23 cellular contexts compared by ENCODE assay signal in the genomic region with DNA sequence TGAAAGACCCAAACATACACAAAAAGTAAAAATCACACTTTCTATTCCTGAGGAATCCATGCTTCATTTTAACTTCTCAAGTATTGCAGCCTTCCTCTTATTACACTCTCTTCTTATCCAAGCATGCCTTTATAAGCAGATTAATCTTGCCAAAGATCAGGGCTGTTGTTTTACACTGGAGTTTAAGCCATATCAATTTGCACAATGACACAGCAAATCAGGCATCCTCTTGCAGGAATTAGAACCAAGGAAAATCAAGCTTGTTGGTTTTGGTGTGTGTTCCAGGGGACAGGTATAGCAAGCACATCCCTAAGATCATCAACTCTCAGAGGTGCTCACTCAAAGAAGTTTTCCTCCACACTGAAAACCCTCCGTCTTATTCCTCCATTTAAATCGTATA.
DNase-seq lines count a peak whose midpoint lies in the region; ATAC-seq and TF ChIP-seq lines count a peak whose summit lies in the region.
"Had no signal": no experiment of that assay in that cellular context is flagged by ENCODE, and none has a peak within 500 bp of the region (broad histone marks: within the 10 kb centered on the region; RNA-seq: fewer than 3 reads in every experiment).

No MANE protein-coding gene starts in this region.

- intact Hi-C loops in thyroid gland (cut with DNase I) = no loop called here

- no peak for ATAC-seq in GM18498 (IDR thresholded peaks at IDR 0.05; ENCODE audit: unreplicated experiment)
- ATAC-seq in HG03378 (IDR thresholded peaks at IDR 0.05; ENCODE audit: unreplicated experiment) = no peak
- ATAC-seq: activated CD8-positive, alpha-beta T cell treated with anti-CD3 and anti-CD28 coated beads, Interleukin-2, amount 10 ng/mL, durations not matched to agents 7 days and 5 days; effector memory CD8-positive, alpha-beta T cell; stimulated activated naive B cell treated with anti-CD40 and anti-IgM and Interleukin-4, amounts not matched to agents 10 μg/mL and 1 μg/mL and 100 μg/mL, for 72 hours had no signal

- no peak overlapping the region for H3K4me2 ChIP-seq in SK-N-SH

- peaks cover 8 to 21% of the 10 kb centered on the region in 2 donors for H3K4me1 ChIP-seq in thyroid gland
- H3K4me1 ChIP-seq in SK-N-SH (ENCODE audit: control insufficient read depth in 1 of 2, insufficient read depth in 2 of 2, low read depth in 1 of 2, low read length in 1 of 2) = no peaks in the 10 kb centered on the region
- H3K4me1 ChIP-seq: testis had no signal

- H3K9me3 ChIP-seq in thyroid gland = no peaks in the 10 kb centered on the region
- H3K9me3 ChIP-seq in SK-N-SH = no peaks in the 10 kb centered on the region
- H3K9me3 ChIP-seq: adrenal gland, esophagus muscularis mucosa, testis had no signal

- DNase-seq in LNCaP clone FGC (ENCODE audit: low read depth) (peak; percentile 10), choroid plexus epithelial cell (ENCODE audit: low read depth) (peak; percentile 4), myocyte (ENCODE audit: low read depth) (peak; percentile 22), thyroid gland (peak; percentile 9 to 13), glomerular visceral epithelial cell (ENCODE audit: extremely low spot score) (no peak), SK-N-SH (no peak)
- DNase-seq: activated CD4-positive, alpha-beta T cell treated with anti-CD3 and anti-CD28 coated beads for 1 hour; activated CD8-positive, alpha-beta T cell treated with anti-CD3 and anti-CD28 coated beads, Interleukin-2, amount 10 ng/mL, durations not matched to agents 7 days and 5 days; adrenal gland; effector memory CD8-positive, alpha-beta T cell; HCEC 1CT; NCI-H1436 treated with DMSO at 0.1 percent for 48 hours; NCI-H2171; NCI-H524 treated with DMSO at 0.1 percent for 48 hours; occipital lobe; stimulated activated CD4-positive, alpha-beta T cell treated with anti-CD3 and anti-CD28 coated beads, Interleukin-12 subunit alpha, Interleukin-12 subunit beta, amount 100 ng/mL, for 4 hours; stimulated activated CD4-positive, alpha-beta T cell treated with anti-CD3 and anti-CD28 coated beads, Interleukin-4, amount 100 ng/mL, for 24 hours; stimulated activated naive B cell treated with anti-CD40 and anti-IgM and Interleukin-4, amounts not matched to agents 10 μg/mL and 1 μg/mL and 100 μg/mL, for 72 hours; testis had no signal

- TF ChIP-seq CTCF in LNCaP clone FGC (IDR thresholded peaks at IDR 0.05; ENCODE audit: control insufficient read depth, extremely low read depth, insufficient read depth) = no peak
- no peak for TF ChIP-seq CTCF in choroid plexus epithelial cell (conservative IDR thresholded peaks at IDR 0.05; ENCODE audit: low read depth, low read length)
- no peak for TF ChIP-seq CTCF in thyroid gland (IDR thresholded peaks at IDR 0.05)
- TF ChIP-seq CTCF in SK-N-SH (IDR thresholded peaks at IDR 0.05) = no peak

- no peak for TF ChIP-seq POLR2A in thyroid gland (IDR thresholded peaks at IDR 0.05)

- TF ChIP-seq EP300 in SK-N-SH (IDR thresholded peaks at IDR 0.05; ENCODE audit: borderline replicate concordance in 1 of 2, low read depth in 1 of 2, low read length in 1 of 2) = no peak

- H3K9me2 ChIP-seq in SK-N-SH = no peaks in the 10 kb centered on the region

- TF ChIP-seq RAD21 in SK-N-SH (IDR thresholded peaks at IDR 0.05; ENCODE audit: low read length) = no peak

- H3K4me3 ChIP-seq in LNCaP clone FGC (ENCODE audit: low read depth, low read length) (no peak overlapping the region), choroid plexus epithelial cell (ENCODE audit: low read depth, low read length) (no peak overlapping the region), thyroid gland (replicated peaks in 1 of 3) (no peak overlapping the region), SK-N-SH (ENCODE audit: low read depth in 2 of 2, low read length in 1 of 2) (no peak overlapping the region)
- H3K4me3 ChIP-seq: adrenal gland, esophagus muscularis mucosa, testis had no signal

- CTCF ChIA-PET in SK-N-SH (lab: Yijun Ruan, JAX) = no interaction called here

- 65 to 72% methylated on average over 2 of the region's 2 CpGs for WGBS in thyroid gland, 2 donors
- WGBS in SK-N-SH (ENCODE audit: low lambda C conversion rate) = 14% methylated on average over 2 of the region's 2 CpGs

- POLR2A ChIA-PET in SK-N-SH (lab: Yijun Ruan, JAX) = no interaction called here

- H3K36me3 ChIP-seq in thyroid gland = no peaks in the 10 kb centered on the region
- H3K36me3 ChIP-seq in SK-N-SH (replicated peaks in 1 of 2; ENCODE audit: control insufficient read depth in 1 of 2, insufficient read depth in 2 of 2, low read length in 1 of 2) = no peaks in the 10 kb centered on the region
- H3K36me3 ChIP-seq: adrenal gland, esophagus muscularis mucosa had no signal

- no peak overlapping the region for H2AFZ ChIP-seq in SK-N-SH (ENCODE audit: low read depth)

- H3F3A ChIP-seq in SK-N-SH (replicated peaks; ENCODE audit: insufficient read depth) = no peaks in the 10 kb centered on the region

- H3K27me3 ChIP-seq in thyroid gland = no peaks in the 10 kb centered on the region
- H3K27me3 ChIP-seq in SK-N-SH (ENCODE audit: insufficient read depth) = no peaks in the 10 kb centered on the region
- H3K27me3 ChIP-seq: adrenal gland, esophagus muscularis mucosa, testis had no signal

- no peak overlapping the region for H3K9ac ChIP-seq in SK-N-SH

- H3K27ac ChIP-seq in thyroid gland (peak overlapping the region; percentile 30 to 46 (median 31)), SK-N-SH (ENCODE audit: low read depth in 2 of 2, low read length in 1 of 2) (no peak overlapping the region)
- H3K27ac ChIP-seq: adrenal gland, C4-2B had no signal

- no peaks in the 10 kb centered on the region for H4K20me1 ChIP-seq in SK-N-SH (ENCODE audit: insufficient read depth)

- no peaks in the 10 kb centered on the region for H3K79me2 ChIP-seq in SK-N-SH (ENCODE audit: insufficient read depth)

TF ChIP-seq in SK-N-SH, 30 proteins besides CTCF, POLR2A, EP300 and RAD21:
- TF ChIP-seq FOSL2 (IDR thresholded peaks at IDR 0.05; ENCODE audit: borderline replicate concordance, low read depth) (no peak), MXI1 (IDR thresholded peaks at IDR 0.05; ENCODE audit: low read depth, low read length) (no peak), TAF1 (IDR thresholded peaks at IDR 0.05; ENCODE audit: borderline replicate concordance, low read depth, low read length) (no peak), YY1 (IDR thresholded peaks at IDR 0.05; ENCODE audit: low read depth) (no peak), FOXM1 (IDR thresholded peaks at IDR 0.05; ENCODE audit: low read depth) (no peak), ELF1 (IDR thresholded peaks at IDR 0.05) (no peak), RXRA (IDR thresholded peaks at IDR 0.05; ENCODE audit: borderline replicate concordance, low read depth) (no peak), TEAD4 (IDR thresholded peaks at IDR 0.05; ENCODE audit: borderline replicate concordance, insufficient read depth) (no peak), RCOR1 (IDR thresholded peaks at IDR 0.05; ENCODE audit: low read length) (no peak), POLR2AphosphoS5 (IDR thresholded peaks at IDR 0.05; ENCODE audit: low read depth, low read length) (no peak)
- TF ChIP-seq, protein P1, sequence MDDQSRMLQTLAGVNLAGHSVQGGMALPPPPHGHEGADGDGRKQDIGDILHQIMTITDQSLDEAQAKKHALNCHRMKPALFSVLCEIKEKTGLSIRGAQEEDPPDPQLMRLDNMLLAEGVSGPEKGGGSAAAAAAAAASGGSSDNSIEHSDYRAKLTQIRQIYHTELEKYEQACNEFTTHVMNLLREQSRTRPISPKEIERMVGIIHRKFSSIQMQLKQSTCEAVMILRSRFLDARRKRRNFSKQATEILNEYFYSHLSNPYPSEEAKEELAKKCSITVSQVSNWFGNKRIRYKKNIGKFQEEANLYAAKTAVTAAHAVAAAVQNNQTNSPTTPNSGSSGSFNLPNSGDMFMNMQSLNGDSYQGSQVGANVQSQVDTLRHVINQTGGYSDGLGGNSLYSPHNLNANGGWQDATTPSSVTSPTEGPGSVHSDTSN (IDR thresholded peaks at IDR 0.05) = no peak
- TF ChIP-seq, protein P2, sequence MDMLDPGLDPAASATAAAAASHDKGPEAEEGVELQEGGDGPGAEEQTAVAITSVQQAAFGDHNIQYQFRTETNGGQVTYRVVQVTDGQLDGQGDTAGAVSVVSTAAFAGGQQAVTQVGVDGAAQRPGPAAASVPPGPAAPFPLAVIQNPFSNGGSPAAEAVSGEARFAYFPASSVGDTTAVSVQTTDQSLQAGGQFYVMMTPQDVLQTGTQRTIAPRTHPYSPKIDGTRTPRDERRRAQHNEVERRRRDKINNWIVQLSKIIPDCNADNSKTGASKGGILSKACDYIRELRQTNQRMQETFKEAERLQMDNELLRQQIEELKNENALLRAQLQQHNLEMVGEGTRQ (IDR thresholded peaks at IDR 0.05; ENCODE audit: borderline replicate concordance, low read depth, low read length) = no peak
- TF ChIP-seq, protein P3, sequence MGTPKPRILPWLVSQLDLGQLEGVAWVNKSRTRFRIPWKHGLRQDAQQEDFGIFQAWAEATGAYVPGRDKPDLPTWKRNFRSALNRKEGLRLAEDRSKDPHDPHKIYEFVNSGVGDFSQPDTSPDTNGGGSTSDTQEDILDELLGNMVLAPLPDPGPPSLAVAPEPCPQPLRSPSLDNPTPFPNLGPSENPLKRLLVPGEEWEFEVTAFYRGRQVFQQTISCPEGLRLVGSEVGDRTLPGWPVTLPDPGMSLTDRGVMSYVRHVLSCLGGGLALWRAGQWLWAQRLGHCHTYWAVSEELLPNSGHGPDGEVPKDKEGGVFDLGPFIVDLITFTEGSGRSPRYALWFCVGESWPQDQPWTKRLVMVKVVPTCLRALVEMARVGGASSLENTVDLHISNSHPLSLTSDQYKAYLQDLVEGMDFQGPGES (IDR thresholded peaks at IDR 0.05; ENCODE audit: low read depth, low read length) = no peak
- TF ChIP-seq, protein P4, sequence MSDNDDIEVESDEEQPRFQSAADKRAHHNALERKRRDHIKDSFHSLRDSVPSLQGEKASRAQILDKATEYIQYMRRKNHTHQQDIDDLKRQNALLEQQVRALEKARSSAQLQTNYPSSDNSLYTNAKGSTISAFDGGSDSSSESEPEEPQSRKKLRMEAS (IDR thresholded peaks at IDR 0.05; ENCODE audit: low read depth) = no peak

Comparison
In these comparisons a context has a peak if more than half of its experiments do, and no peak if none do; other contexts are left out.
1. DNase-seq: peak in LNCaP clone FGC (single experiment), choroid plexus epithelial cell (single experiment), myocyte (single experiment) and thyroid gland (2 of 2); none in glomerular visceral epithelial cell (single experiment) and SK-N-SH (single experiment).
2. H3K27ac ChIP-seq: peak in thyroid gland (3 of 3); none in SK-N-SH (0 of 2).